ENCODE assay signal across 6 cellular contexts in genomic region chr15:94141802-94142201, GRCh38.
"Had no signal": no experiment of that assay in that cellular context is flagged by ENCODE, and none has a peak within 500 bp of the region (broad histone marks: within the 10 kb centered on the region; RNA-seq: fewer than 3 reads in every experiment).

No MANE protein-coding gene starts in this region.

- H3K4me2 ChIP-seq: KMS-11 had no signal

- H3K4me3 Mint-ChIP-seq: IgD-negative memory B cell had no signal

- H3K4me1 Mint-ChIP-seq: IgD-negative memory B cell had no signal

- H3K27ac ChIP-seq: HL-60, KMS-11 had no signal

- DNase-seq: KBM-7, KG1 had no signal

- FAIRE-seq: HTR-8/SVneo had no signal

- H3K9ac ChIP-seq: KMS-11 had no signal
